20 cellular contexts compared by ENCODE assay signal in the genomic region with DNA sequence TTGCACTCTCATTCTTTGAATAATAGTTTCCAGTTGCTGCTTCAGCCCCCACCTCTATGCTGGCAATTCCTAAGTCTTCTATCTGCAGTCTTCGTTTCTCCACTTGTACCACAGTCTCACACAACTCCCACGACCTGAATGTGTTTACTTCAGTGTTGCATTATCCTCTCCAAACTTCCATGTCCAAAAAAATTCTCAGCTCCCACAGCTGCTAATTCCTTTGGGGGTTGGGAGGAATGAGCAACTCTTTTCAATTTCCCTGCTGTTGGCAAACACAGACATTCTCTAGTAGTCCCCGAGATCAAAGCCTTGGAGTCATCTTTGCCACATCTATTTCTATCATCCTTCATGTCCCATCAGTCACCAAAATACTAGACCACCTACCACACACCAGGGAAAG. TPM values are rescaled to one million over a fixed set of nuclear protein-coding genes. Genes with fewer than 3 reads are reported as not detected.
DNase-seq lines count a peak whose midpoint lies in the region; ATAC-seq and TF ChIP-seq lines count a peak whose summit lies in the region.
"Had no signal": no experiment of that assay in that cellular context is flagged by ENCODE, and none has a peak within 500 bp of the region (broad histone marks: within the 10 kb centered on the region; RNA-seq: fewer than 3 reads in every experiment).

No MANE protein-coding gene starts in this region.

- no CpG with 5 or more reads among the region's 3 CpGs for WGBS in H9 (ENCODE audit: extremely low coverage, insufficient read length, low lambda C conversion rate)

- H3K79me1 ChIP-seq in H9 (ENCODE audit: insufficient read depth, low read depth, low read length, poor library complexity, severe bottlenecking) = no peaks in the 10 kb centered on the region

- H3K4me3 Mint-ChIP-seq in H9 (no peak overlapping the region), neural progenitor cell (no peak overlapping the region)
- H3K4me3 Mint-ChIP-seq in stimulated activated memory B cell treated with anti-CD40 and anti-IgM and Interleukin-4, amounts not matched to agents 10 μg/mL and 1 μg/mL and 100 μg/mL, for 72 hours = no peak overlapping the region
- H3K4me3 Mint-ChIP-seq: B cell, HFFc6 had no signal

- H4K20me1 ChIP-seq in H9 (ENCODE audit: control insufficient read depth, insufficient read depth, insufficient read length) = no peaks in the 10 kb centered on the region
- no peaks in the 10 kb centered on the region for H4K20me1 ChIP-seq in neural progenitor cell (ENCODE audit: low read depth)

- H3K27me3 Mint-ChIP-seq in H9 (ENCODE audit: low read depth) (no peaks in the 10 kb centered on the region), neural progenitor cell (ENCODE audit: insufficient read depth, low read depth) (peaks cover 3% of the 10 kb centered on the region)
- peaks cover 7% of the 10 kb centered on the region for H3K27me3 Mint-ChIP-seq in stimulated activated memory B cell treated with anti-CD40 and anti-IgM and Interleukin-4, amounts not matched to agents 10 μg/mL and 1 μg/mL and 100 μg/mL, for 72 hours

- H3K4ac ChIP-seq in H9 (ENCODE audit: low read depth, low read length) = no peak overlapping the region

- H3K4me2 ChIP-seq in H9 (ENCODE audit: insufficient read depth, insufficient read length, low read length) (no peak overlapping the region), neural progenitor cell (no peak overlapping the region)

- H4K8ac ChIP-seq in H9 (replicated peaks; ENCODE audit: insufficient read length, low read depth, low read length) = no peak overlapping the region

- no peak overlapping the region for H3K23ac ChIP-seq in H9 (ENCODE audit: insufficient read length, low read depth, low read length)

- H3K79me2 ChIP-seq in H9 (ENCODE audit: insufficient read depth, low read length) = no peaks in the 10 kb centered on the region
- no peaks in the 10 kb centered on the region for H3K79me2 ChIP-seq in neural progenitor cell (ENCODE audit: low read depth)

- TF ChIP-seq CTCF in H9 (conservative IDR thresholded peaks at IDR 0.05) (no peak), fibroblast of mammary gland (conservative IDR thresholded peaks at IDR 0.05; ENCODE audit: control insufficient read depth, insufficient read depth, low read depth, low read length) (no peak), neural progenitor cell (IDR thresholded peaks at IDR 0.05) (no peak)

- H3K36me3 Mint-ChIP-seq in H9 (ENCODE audit: insufficient read depth in 1 of 3, low read depth in 3 of 3) (no peaks in the 10 kb centered on the region; a peak in 1 of 7 replicates), neural progenitor cell (no peaks in the 10 kb centered on the region)
- H3K36me3 Mint-ChIP-seq in stimulated activated memory B cell treated with anti-CD40 and anti-IgM and Interleukin-4, amounts not matched to agents 10 μg/mL and 1 μg/mL and 100 μg/mL, for 72 hours = no peaks in the 10 kb centered on the region
- H3K36me3 Mint-ChIP-seq: CD14-positive monocyte had no signal

- H3K14ac ChIP-seq in H9 (ENCODE audit: insufficient read depth, low read length) = no peak overlapping the region

- H3K36me3 ChIP-seq in neural progenitor cell = no peaks in the 10 kb centered on the region
- H3K36me3 ChIP-seq: MG63, Peyer's patch had no signal

- H3K9ac ChIP-seq in H9 (ENCODE audit: extremely low read depth, insufficient read length, low read length) (no peak overlapping the region), neural progenitor cell (no peak overlapping the region)

- H3K27ac ChIP-seq in H9 (ENCODE audit: insufficient read length, low read depth, low read length) (peak overlapping the region; percentile 29), neural progenitor cell (no peak overlapping the region)
- H3K27ac ChIP-seq: Peyer's patch had no signal

- no peak overlapping the region for H2BK5ac ChIP-seq in H9 (ENCODE audit: insufficient read length, low read length)

- H3K4me3 ChIP-seq in fibroblast of mammary gland (ENCODE audit: control insufficient read depth, low read depth, low read length) = no peak overlapping the region
- no peak overlapping the region for H3K4me3 ChIP-seq in neural progenitor cell
- H3K4me3 ChIP-seq: MG63, Peyer's patch had no signal

- H4K91ac ChIP-seq in H9 (ENCODE audit: insufficient read length, low read depth, low read length) = no peak overlapping the region

- H3K23me2 ChIP-seq in H9 (ENCODE audit: insufficient read length, low read depth, low read length, poor library complexity, severe bottlenecking) = no peaks in the 10 kb centered on the region

- peaks cover 16% of the 10 kb centered on the region for H3K4me1 ChIP-seq in H9 (ENCODE audit: insufficient read depth, low read length)
- H3K4me1 ChIP-seq in neural progenitor cell = peaks cover 8% of the 10 kb centered on the region
- H3K4me1 ChIP-seq: Peyer's patch had no signal

- H2BK20ac ChIP-seq in H9 (ENCODE audit: low read depth, low read length, poor library complexity, severe bottlenecking) = no peak overlapping the region

- no peaks in the 10 kb centered on the region for H3F3A ChIP-seq in neural progenitor cell (ENCODE audit: low read depth)

- ATAC-seq in stimulated activated memory B cell treated with anti-CD40 and anti-IgM and Interleukin-4, amounts not matched to agents 10 μg/mL and 1 μg/mL and 100 μg/mL, for 72 hours = no peak
- no peak for ATAC-seq in GM21367 (IDR thresholded peaks at IDR 0.05; ENCODE audit: unreplicated experiment)

- no peak overlapping the region for H3T11ph ChIP-seq in H9 (ENCODE audit: low read length)

- no peak overlapping the region for H2BK120ac ChIP-seq in H9 (ENCODE audit: low read depth, low read length, poor library complexity, severe bottlenecking)

- H3K27ac Mint-ChIP-seq in H9 (peak overlapping the region in 2 of 3 experiments; percentile 3 to 77; a peak in 5 of 7 replicates), neural progenitor cell (no peak overlapping the region)
- H3K27ac Mint-ChIP-seq in stimulated activated memory B cell treated with anti-CD40 and anti-IgM and Interleukin-4, amounts not matched to agents 10 μg/mL and 1 μg/mL and 100 μg/mL, for 72 hours = no peak overlapping the region
- H3K27ac Mint-ChIP-seq: B cell, HFFc6 had no signal

- no peak overlapping the region for H2BK15ac ChIP-seq in H9 (ENCODE audit: low read depth, low read length)

- H2AK5ac ChIP-seq in H9 (ENCODE audit: insufficient read length, low read length) = no peak overlapping the region

- H3K18ac ChIP-seq in H9 (ENCODE audit: insufficient read length, low read depth, low read length) = no peak overlapping the region

- intact Hi-C loops in posterior vena cava (cut with DNase I) = no loop called here

- H4K5ac ChIP-seq in H9 (ENCODE audit: insufficient read length, low read depth, low read length) = no peak overlapping the region

- H3K9me3 ChIP-seq in H9 (ENCODE audit: control insufficient read depth, low read depth, low read length) (no peaks in the 10 kb centered on the region), neural progenitor cell (ENCODE audit: low read depth) (no peaks in the 10 kb centered on the region)
- H3K9me3 ChIP-seq: MG63, Peyer's patch had no signal

- H2AFZ ChIP-seq in H9 (ENCODE audit: low read length) (no peak overlapping the region), neural progenitor cell (replicated peaks) (peak overlapping the region; percentile 65)

- no peak overlapping the region for H3K56ac ChIP-seq in H9 (ENCODE audit: insufficient read length, low read depth, low read length)

- DNase-seq in H9 (no peak), amniotic epithelial cell (ENCODE audit: low read depth) (peak; percentile 12), fibroblast of mammary gland (ENCODE audit: low read depth) (peak; percentile 58), neural progenitor cell (ENCODE audit: low spot score) (no peak), posterior vena cava (ENCODE audit: low spot score) (no peak)
- DNase-seq: H7, HFFc6, Kasumi-1, MG63, NCI-H1417 treated with DMSO at 0.1 percent for 48 hours, NCI-H187, NCI-H2227 treated with DMSO at 0.1 percent for 48 hours, NCI-H510A treated with DMSO at 0.1 percent for 48 hours, NCI-H82, Peyer's patch had no signal

- H3K27me3 ChIP-seq in H9 (ENCODE audit: insufficient read depth, low read length) (no peaks in the 10 kb centered on the region), neural progenitor cell (no peaks in the 10 kb centered on the region)
- H3K27me3 ChIP-seq: MG63, Peyer's patch had no signal

- H2BK12ac ChIP-seq in H9 (ENCODE audit: insufficient read length, low read depth, low read length) = no peak overlapping the region

- H3K4me1 Mint-ChIP-seq in H9 = peaks cover 55 to 67% of the 10 kb centered on the region in 2 experiments
- peaks cover 7% of the 10 kb centered on the region for H3K4me1 Mint-ChIP-seq in neural progenitor cell
- H3K4me1 Mint-ChIP-seq in stimulated activated memory B cell treated with anti-CD40 and anti-IgM and Interleukin-4, amounts not matched to agents 10 μg/mL and 1 μg/mL and 100 μg/mL, for 72 hours = no peaks in the 10 kb centered on the region
- H3K4me1 Mint-ChIP-seq: B cell had no signal

- H3K9me3 Mint-ChIP-seq in H9 = peaks cover 4 to 9% of the 10 kb centered on the region in 2 experiments; a peak in 4 of 5 replicates
- H3K9me3 Mint-ChIP-seq in neural progenitor cell = no peaks in the 10 kb centered on the region
- no peaks in the 10 kb centered on the region for H3K9me3 Mint-ChIP-seq in stimulated activated memory B cell treated with anti-CD40 and anti-IgM and Interleukin-4, amounts not matched to agents 10 μg/mL and 1 μg/mL and 100 μg/mL, for 72 hours
- H3K9me3 Mint-ChIP-seq: HFFc6 had no signal

RNA-seq across cellular contexts. Expression of a gene that starts 14.4 kb away (rescaled TPM):
- total RNA-seq in H9 (2021) (7.5 TPM in 2 replicates), neural progenitor cell (ENCODE audit: low replicate concordance) (2.8 and 3.5 TPM in 2 replicates), posterior vena cava (under 1 TPM; 0.65 to 0.90 TPM)
- total RNA-seq: OCI-LY7 had no signal

Comparison
In these comparisons a context has a peak if more than half of its experiments do, and no peak if none do; other contexts are left out.
1. DNase-seq: peak in amniotic epithelial cell (single experiment) and fibroblast of mammary gland (single experiment); none in H9 (single experiment), neural progenitor cell (single experiment) and posterior vena cava (single experiment).
2. H3K27ac Mint-ChIP-seq: peak in H9 (2 of 3); none in neural progenitor cell (single experiment) and stimulated activated memory B cell treated with anti-CD40 and anti-IgM and Interleukin-4, amounts not matched to agents 10 μg/mL and 1 μg/mL and 100 μg/mL, for 72 hours (single experiment).